ENCODE assay signal across 1 cellular context in the genomic region with DNA sequence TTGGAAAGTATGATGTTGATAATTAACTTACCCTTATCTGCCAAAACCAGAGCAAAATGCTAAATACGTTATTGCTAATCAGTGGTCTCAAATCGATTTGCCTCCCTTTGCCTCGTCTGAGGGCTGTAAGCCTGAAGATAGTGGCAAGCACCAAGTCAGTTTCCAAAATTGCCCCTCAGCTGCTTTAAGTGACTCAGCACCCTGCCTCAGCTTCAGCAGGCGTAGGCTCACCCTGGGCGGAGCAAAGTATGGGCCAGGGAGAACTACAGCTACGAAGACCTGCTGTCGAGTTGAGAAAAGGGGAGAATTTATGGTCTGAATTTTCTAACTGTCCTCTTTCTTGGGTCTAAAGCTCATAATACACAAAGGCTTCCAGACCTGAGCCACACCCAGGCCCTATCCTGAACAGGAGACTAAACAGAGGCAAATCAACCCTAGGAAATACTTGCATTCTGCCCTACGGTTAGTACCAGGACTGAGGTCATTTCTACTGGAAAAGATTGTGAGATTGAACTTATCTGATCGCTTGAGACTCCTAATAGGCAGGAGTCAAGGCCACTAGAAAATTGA.
TF ChIP-seq lines count a peak whose summit lies in the region.

No MANE protein-coding gene starts in this region.

TF ChIP-seq in K562, 482 proteins besides CTCF, POLR2A, EP300 and RAD21 (continued from another document and continues in another):
- TF ChIP-seq, protein P1, sequence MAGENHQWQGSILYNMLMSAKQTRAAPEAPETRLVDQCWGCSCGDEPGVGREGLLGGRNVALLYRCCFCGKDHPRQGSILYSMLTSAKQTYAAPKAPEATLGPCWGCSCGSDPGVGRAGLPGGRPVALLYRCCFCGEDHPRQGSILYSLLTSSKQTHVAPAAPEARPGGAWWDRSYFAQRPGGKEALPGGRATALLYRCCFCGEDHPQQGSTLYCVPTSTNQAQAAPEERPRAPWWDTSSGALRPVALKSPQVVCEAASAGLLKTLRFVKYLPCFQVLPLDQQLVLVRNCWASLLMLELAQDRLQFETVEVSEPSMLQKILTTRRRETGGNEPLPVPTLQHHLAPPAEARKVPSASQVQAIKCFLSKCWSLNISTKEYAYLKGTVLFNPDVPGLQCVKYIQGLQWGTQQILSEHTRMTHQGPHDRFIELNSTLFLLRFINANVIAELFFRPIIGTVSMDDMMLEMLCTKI (IDR thresholded peaks at IDR 0.05; ENCODE audit: partially characterized antibody): no peak
- TF ChIP-seq, protein P2, sequence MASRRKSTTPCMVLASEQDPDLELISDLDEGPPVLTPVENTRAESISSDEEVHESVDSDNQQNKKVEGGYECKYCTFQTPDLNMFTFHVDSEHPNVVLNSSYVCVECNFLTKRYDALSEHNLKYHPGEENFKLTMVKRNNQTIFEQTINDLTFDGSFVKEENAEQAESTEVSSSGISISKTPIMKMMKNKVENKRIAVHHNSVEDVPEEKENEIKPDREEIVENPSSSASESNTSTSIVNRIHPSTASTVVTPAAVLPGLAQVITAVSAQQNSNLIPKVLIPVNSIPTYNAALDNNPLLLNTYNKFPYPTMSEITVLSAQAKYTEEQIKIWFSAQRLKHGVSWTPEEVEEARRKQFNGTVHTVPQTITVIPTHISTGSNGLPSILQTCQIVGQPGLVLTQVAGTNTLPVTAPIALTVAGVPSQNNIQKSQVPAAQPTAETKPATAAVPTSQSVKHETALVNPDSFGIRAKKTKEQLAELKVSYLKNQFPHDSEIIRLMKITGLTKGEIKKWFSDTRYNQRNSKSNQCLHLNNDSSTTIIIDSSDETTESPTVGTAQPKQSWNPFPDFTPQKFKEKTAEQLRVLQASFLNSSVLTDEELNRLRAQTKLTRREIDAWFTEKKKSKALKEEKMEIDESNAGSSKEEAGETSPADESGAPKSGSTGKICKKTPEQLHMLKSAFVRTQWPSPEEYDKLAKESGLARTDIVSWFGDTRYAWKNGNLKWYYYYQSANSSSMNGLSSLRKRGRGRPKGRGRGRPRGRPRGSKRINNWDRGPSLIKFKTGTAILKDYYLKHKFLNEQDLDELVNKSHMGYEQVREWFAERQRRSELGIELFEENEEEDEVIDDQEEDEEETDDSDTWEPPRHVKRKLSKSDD (conservative IDR thresholded peaks at IDR 0.05; ENCODE audit: low read length): 0 out of 2 replicates have a peak, but pooled peaks have one; percentile 36
- TF ChIP-seq ZNF282 (CRISPR knock-in tag; IDR thresholded peaks at IDR 0.05): no peak
- TF ChIP-seq ZNF79 (CRISPR knock-in tag; IDR thresholded peaks at IDR 0.05; ENCODE audit: low read depth): no peak
- peak; percentile 96 for TF ChIP-seq CBFA2T2 (conservative IDR thresholded peaks at IDR 0.05)
- TF ChIP-seq, protein P3, sequence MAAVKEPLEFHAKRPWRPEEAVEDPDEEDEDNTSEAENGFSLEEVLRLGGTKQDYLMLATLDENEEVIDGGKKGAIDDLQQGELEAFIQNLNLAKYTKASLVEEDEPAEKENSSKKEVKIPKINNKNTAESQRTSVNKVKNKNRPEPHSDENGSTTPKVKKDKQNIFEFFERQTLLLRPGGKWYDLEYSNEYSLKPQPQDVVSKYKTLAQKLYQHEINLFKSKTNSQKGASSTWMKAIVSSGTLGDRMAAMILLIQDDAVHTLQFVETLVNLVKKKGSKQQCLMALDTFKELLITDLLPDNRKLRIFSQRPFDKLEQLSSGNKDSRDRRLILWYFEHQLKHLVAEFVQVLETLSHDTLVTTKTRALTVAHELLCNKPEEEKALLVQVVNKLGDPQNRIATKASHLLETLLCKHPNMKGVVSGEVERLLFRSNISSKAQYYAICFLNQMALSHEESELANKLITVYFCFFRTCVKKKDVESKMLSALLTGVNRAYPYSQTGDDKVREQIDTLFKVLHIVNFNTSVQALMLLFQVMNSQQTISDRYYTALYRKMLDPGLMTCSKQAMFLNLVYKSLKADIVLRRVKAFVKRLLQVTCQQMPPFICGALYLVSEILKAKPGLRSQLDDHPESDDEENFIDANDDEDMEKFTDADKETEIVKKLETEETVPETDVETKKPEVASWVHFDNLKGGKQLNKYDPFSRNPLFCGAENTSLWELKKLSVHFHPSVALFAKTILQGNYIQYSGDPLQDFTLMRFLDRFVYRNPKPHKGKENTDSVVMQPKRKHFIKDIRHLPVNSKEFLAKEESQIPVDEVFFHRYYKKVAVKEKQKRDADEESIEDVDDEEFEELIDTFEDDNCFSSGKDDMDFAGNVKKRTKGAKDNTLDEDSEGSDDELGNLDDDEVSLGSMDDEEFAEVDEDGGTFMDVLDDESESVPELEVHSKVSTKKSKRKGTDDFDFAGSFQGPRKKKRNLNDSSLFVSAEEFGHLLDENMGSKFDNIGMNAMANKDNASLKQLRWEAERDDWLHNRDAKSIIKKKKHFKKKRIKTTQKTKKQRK (IDR thresholded peaks at IDR 0.05; ENCODE audit: borderline replicate concordance, low read depth, low read length): no peak
- TF ChIP-seq GABPA (tag; conservative IDR thresholded peaks at IDR 0.05; ENCODE audit: low read depth): no peak
- TF ChIP-seq STAT5B (CRISPR knock-in tag; IDR thresholded peaks at IDR 0.05): no peak
- TF ChIP-seq L3MBTL2 (IDR thresholded peaks at IDR 0.05): peak; percentile 93
- TF ChIP-seq XRCC4 (IDR thresholded peaks at IDR 0.05; ENCODE audit: extremely low read depth, insufficient read depth, insufficient read length): no peak
- no peak for TF ChIP-seq MED1 (CRISPR knock-in tag; IDR thresholded peaks at IDR 0.05; ENCODE audit: borderline replicate concordance)
- peak; percentile 95 for TF ChIP-seq MAFF (IDR thresholded peaks at IDR 0.05; ENCODE audit: low read length)
- TF ChIP-seq HNRNPH1 (optimal IDR thresholded peaks at IDR 0.05; ENCODE audit: low read depth, low read length): no peak
- TF ChIP-seq, protein P4, sequence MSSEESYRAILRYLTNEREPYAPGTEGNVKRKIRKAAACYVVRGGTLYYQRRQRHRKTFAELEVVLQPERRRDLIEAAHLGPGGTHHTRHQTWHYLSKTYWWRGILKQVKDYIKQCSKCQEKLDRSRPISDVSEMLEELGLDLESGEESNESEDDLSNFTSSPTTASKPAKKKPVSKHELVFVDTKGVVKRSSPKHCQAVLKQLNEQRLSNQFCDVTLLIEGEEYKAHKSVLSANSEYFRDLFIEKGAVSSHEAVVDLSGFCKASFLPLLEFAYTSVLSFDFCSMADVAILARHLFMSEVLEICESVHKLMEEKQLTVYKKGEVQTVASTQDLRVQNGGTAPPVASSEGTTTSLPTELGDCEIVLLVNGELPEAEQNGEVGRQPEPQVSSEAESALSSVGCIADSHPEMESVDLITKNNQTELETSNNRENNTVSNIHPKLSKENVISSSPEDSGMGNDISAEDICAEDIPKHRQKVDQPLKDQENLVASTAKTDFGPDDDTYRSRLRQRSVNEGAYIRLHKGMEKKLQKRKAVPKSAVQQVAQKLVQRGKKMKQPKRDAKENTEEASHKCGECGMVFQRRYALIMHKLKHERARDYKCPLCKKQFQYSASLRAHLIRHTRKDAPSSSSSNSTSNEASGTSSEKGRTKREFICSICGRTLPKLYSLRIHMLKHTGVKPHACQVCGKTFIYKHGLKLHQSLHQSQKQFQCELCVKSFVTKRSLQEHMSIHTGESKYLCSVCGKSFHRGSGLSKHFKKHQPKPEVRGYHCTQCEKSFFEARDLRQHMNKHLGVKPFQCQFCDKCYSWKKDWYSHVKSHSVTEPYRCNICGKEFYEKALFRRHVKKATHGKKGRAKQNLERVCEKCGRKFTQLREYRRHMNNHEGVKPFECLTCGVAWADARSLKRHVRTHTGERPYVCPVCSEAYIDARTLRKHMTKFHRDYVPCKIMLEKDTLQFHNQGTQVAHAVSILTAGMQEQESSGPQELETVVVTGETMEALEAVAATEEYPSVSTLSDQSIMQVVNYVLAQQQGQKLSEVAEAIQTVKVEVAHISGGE (CRISPR knock-in tag; IDR thresholded peaks at IDR 0.05): no peak
- TF ChIP-seq SREBF1 (IDR thresholded peaks at IDR 0.05; ENCODE audit: borderline replicate concordance, low read depth, low read length): no peak
- peak; percentile 60; the same call in 1 of the 2 replicates for TF ChIP-seq ZNF175 (CRISPR knock-in tag; IDR thresholded peaks at IDR 0.05; ENCODE audit: low read depth)
- no peak for TF ChIP-seq NFATC3 (IDR thresholded peaks at IDR 0.05)
- TF ChIP-seq, protein P5, sequence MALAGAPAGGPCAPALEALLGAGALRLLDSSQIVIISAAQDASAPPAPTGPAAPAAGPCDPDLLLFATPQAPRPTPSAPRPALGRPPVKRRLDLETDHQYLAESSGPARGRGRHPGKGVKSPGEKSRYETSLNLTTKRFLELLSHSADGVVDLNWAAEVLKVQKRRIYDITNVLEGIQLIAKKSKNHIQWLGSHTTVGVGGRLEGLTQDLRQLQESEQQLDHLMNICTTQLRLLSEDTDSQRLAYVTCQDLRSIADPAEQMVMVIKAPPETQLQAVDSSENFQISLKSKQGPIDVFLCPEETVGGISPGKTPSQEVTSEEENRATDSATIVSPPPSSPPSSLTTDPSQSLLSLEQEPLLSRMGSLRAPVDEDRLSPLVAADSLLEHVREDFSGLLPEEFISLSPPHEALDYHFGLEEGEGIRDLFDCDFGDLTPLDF (CRISPR knock-in tag; IDR thresholded peaks at IDR 0.05): no peak
- peak; percentile 5 for TF ChIP-seq SMARCB1 (IDR thresholded peaks at IDR 0.05; ENCODE audit: insufficient read length, low read depth)
- no peak for TF ChIP-seq SRSF9 (IDR thresholded peaks at IDR 0.05; ENCODE audit: borderline replicate concordance, low read depth, low read length)
- peak; percentile 28 for TF ChIP-seq ZFP36 (IDR thresholded peaks at IDR 0.05; ENCODE audit: low read depth, low read length, partially characterized antibody)
- no peak for TF ChIP-seq CSDE1 (IDR thresholded peaks at IDR 0.05)
- no peak for TF ChIP-seq ZNF121 (CRISPR knock-in tag; conservative IDR thresholded peaks at IDR 0.05)
- TF ChIP-seq PHF20 (IDR thresholded peaks at IDR 0.05; ENCODE audit: partially characterized antibody): no peak
- TF ChIP-seq RBBP5 (IDR thresholded peaks at IDR 0.05; ENCODE audit: borderline replicate concordance, insufficient read depth, low read length, poor library complexity, severe bottlenecking): no peak
- peak; percentile 88 for TF ChIP-seq KLF16 (IDR thresholded peaks at IDR 0.05)
- TF ChIP-seq TEAD2 (tag; IDR thresholded peaks at IDR 0.05): no peak; the same call in 1 of the 2 replicates
- peak; percentile 82 for TF ChIP-seq MTA2 (IDR thresholded peaks at IDR 0.05; ENCODE audit: low read depth)
- peak; percentile 88 for TF ChIP-seq GATAD2B (IDR thresholded peaks at IDR 0.05; ENCODE audit: borderline replicate concordance)
- TF ChIP-seq EWSR1 (IDR thresholded peaks at IDR 0.05; ENCODE audit: borderline replicate concordance, low read depth, partially characterized antibody): no peak
- TF ChIP-seq KHSRP (IDR thresholded peaks at IDR 0.05): 0 out of 2 replicates have a peak, but pooled peaks have one; percentile 50
- TF ChIP-seq BHLHE40 (IDR thresholded peaks at IDR 0.05; ENCODE audit: low read length): peak; percentile 41; the same call in 1 of the 2 replicates
- TF ChIP-seq KAT2B (IDR thresholded peaks at IDR 0.05; ENCODE audit: low read depth, low read length): no peak
- no peak for TF ChIP-seq PBX2 (CRISPR knock-in tag; IDR thresholded peaks at IDR 0.05; ENCODE audit: low read depth)
- peak; percentile 90 for TF ChIP-seq PBX2 (tag; conservative IDR thresholded peaks at IDR 0.05; ENCODE audit: low read depth)
- TF ChIP-seq ZNF639 (CRISPR knock-in tag; conservative IDR thresholded peaks at IDR 0.05 in 1 of 2, IDR thresholded peaks at IDR 0.05 in 1 of 2): peak in 1 of 2 experiments; percentile 62; a peak in 1 of 4 replicates
- TF ChIP-seq ZFX (CRISPR knock-in tag; IDR thresholded peaks at IDR 0.05): peak; percentile 58
- no peak for TF ChIP-seq ZNF696 (CRISPR knock-in tag; conservative IDR thresholded peaks at IDR 0.05)
- peak; percentile 94 for TF ChIP-seq MAFG (tag; conservative IDR thresholded peaks at IDR 0.05)
- TF ChIP-seq ZNF239 (CRISPR knock-in tag; IDR thresholded peaks at IDR 0.05): no peak
- TF ChIP-seq DACH1 (IDR thresholded peaks at IDR 0.05; ENCODE audit: partially characterized antibody): peak; percentile 89
- TF ChIP-seq ETV5 (CRISPR knock-in tag; IDR thresholded peaks at IDR 0.05; ENCODE audit: low read depth): peak; percentile 24; the same call in 1 of the 2 replicates
- no peak for TF ChIP-seq CREBBP (IDR thresholded peaks at IDR 0.05; ENCODE audit: low read depth, low read length)
- TF ChIP-seq PHF8 (IDR thresholded peaks at IDR 0.05; ENCODE audit: borderline replicate concordance, low read length): peak; percentile 31; the same call in 1 of the 2 replicates
- TF ChIP-seq THRA (IDR thresholded peaks at IDR 0.05): no peak
- no peak for TF ChIP-seq ZNF263 (CRISPR knock-in tag; IDR thresholded peaks at IDR 0.05; ENCODE audit: borderline replicate concordance)
- no peak for TF ChIP-seq KLF10 (CRISPR knock-in tag; IDR thresholded peaks at IDR 0.05)
